ENCODE assay signal across 8 cellular contexts in genomic region chr11:9568854-9569587, GRCh38. TPM values are rescaled to one million over a fixed set of nuclear protein-coding genes. Genes with fewer than 3 reads are reported as not detected.
A peak's percentile ranks its signal among the peaks of the same experiment; 100 is the strongest.
DNase-seq lines count a peak whose midpoint lies in the region; ATAC-seq and TF ChIP-seq lines count a peak whose summit lies in the region.

No MANE protein-coding gene starts in this region.

- no peaks in the 10 kb centered on the region for H3K9me3 ChIP-seq in BLaER1 treated with 17β-estradiol and CSF1 and Interleukin-3, amounts not matched to agents 10 nM and 100 nM (replicated peaks in 1 of 11)
- H3K9me3 ChIP-seq in SK-N-SH: no peaks in the 10 kb centered on the region
- H3K9me3 ChIP-seq in esophagus squamous epithelium: no peaks in the 10 kb centered on the region
- no peaks in the 10 kb centered on the region for H3K9me3 ChIP-seq in neural progenitor cell (ENCODE audit: low read depth)

- no peak for ATAC-seq in GM21576 (IDR thresholded peaks at IDR 0.05; ENCODE audit: unreplicated experiment)

- no peaks in the 10 kb centered on the region for H3K9me3 Mint-ChIP-seq in neural progenitor cell

- H3F3A ChIP-seq in SK-N-SH (replicated peaks; ENCODE audit: insufficient read depth) (peaks cover 28% of the 10 kb centered on the region), neural progenitor cell (ENCODE audit: low read depth) (peaks cover 56% of the 10 kb centered on the region)

- WGBS in SK-N-SH (ENCODE audit: low lambda C conversion rate): 65% methylated on average over 7 of the region's 7 CpGs
- WGBS in esophagus squamous epithelium, 2 donors: 12 to 20% methylated on average over 7 of the region's 7 CpGs

- H2AFZ ChIP-seq in SK-N-SH (ENCODE audit: low read depth) (peak overlapping the region; percentile 54), neural progenitor cell (replicated peaks) (peak overlapping the region; percentile 70)

- DNase-seq in HS-5 (ENCODE audit: low read depth) (peak; percentile 67), SK-N-SH (peak; percentile 44), esophagus squamous epithelium (lab: John Stamatoyannopoulos, UW) (no peak), neural progenitor cell (ENCODE audit: low spot score) (peak; percentile 14), NCI-H1694 (lab: John Stamatoyannopoulos, UW) (no peak), posterior cingulate gyrus (no peak)

- no peak overlapping the region for H3K4me3 ChIP-seq in BLaER1 treated with 17β-estradiol and CSF1 and Interleukin-3, amounts not matched to agents 10 nM and 100 nM
- H3K4me3 ChIP-seq in SK-N-SH (ENCODE audit: low read depth in 2 of 2, low read length in 1 of 2) (no peak overlapping the region), esophagus squamous epithelium (peak overlapping the region in 3 of 4 donors; percentile 18 to 44 (median 22)), neural progenitor cell (no peak overlapping the region)

- TF ChIP-seq POLR2A in esophagus squamous epithelium (IDR thresholded peaks at IDR 0.05): peak in 3 of 4 donors; percentile 29 to 64 (median 48)

- H4K20me1 ChIP-seq in BLaER1 treated with 17β-estradiol and CSF1 and Interleukin-3, amounts not matched to agents 10 nM and 100 nM: 0 out of 22 replicates have a peak, but pooled peaks cover 0 to 2% (median 0%) of the 10 kb centered on the region in 11 experiments
- H4K20me1 ChIP-seq in SK-N-SH (ENCODE audit: insufficient read depth): no peaks in the 10 kb centered on the region
- no peaks in the 10 kb centered on the region for H4K20me1 ChIP-seq in neural progenitor cell (ENCODE audit: low read depth)

- TF ChIP-seq RAD21 in SK-N-SH (IDR thresholded peaks at IDR 0.05; ENCODE audit: low read length): no peak

- peaks cover 18 to 30% (median 24%) of the 10 kb centered on the region in 10 experiments for H3K4me1 ChIP-seq in BLaER1 treated with 17β-estradiol and CSF1 and Interleukin-3, amounts not matched to agents 10 nM and 100 nM
- H3K4me1 ChIP-seq in SK-N-SH (ENCODE audit: control insufficient read depth in 1 of 2, insufficient read depth in 2 of 2, low read depth in 1 of 2, low read length in 1 of 2) (peaks cover 10 to 28% of the 10 kb centered on the region in 2 experiments; a peak in 3 of 4 replicates), esophagus squamous epithelium (peaks cover 28 to 82% (median 58%) of the 10 kb centered on the region in 3 donors), neural progenitor cell (peaks cover 32% of the 10 kb centered on the region)

- H3K9me2 ChIP-seq in SK-N-SH: no peaks in the 10 kb centered on the region

- intact Hi-C loops in esophagus squamous epithelium (cut with DNase I) (no loop called here), posterior cingulate gyrus (cut with DNase I) (no loop called here)

- H3K27ac Mint-ChIP-seq in neural progenitor cell: peak overlapping the region; percentile 99

- TF ChIP-seq EP300 in SK-N-SH (IDR thresholded peaks at IDR 0.05; ENCODE audit: borderline replicate concordance in 1 of 2, low read depth in 1 of 2, low read length in 1 of 2): no peak

- H3K27me3 ChIP-seq in BLaER1 treated with 17β-estradiol and CSF1 and Interleukin-3, amounts not matched to agents 10 nM and 100 nM: no peaks in the 10 kb centered on the region
- H3K27me3 ChIP-seq in SK-N-SH (ENCODE audit: insufficient read depth) (no peaks in the 10 kb centered on the region), esophagus squamous epithelium (no peaks in the 10 kb centered on the region), neural progenitor cell (peaks cover 13% of the 10 kb centered on the region)

- H3K9ac ChIP-seq in BLaER1 treated with 17β-estradiol and CSF1 and Interleukin-3, amounts not matched to agents 10 nM and 100 nM: peak overlapping the region in 3 of 11 experiments; percentile 17 to 35 (median 27); a peak in 4 of 22 replicates
- H3K9ac ChIP-seq in SK-N-SH (peak overlapping the region; percentile 70), neural progenitor cell (no peak overlapping the region)

- POLR2A ChIA-PET in SK-N-SH (lab: Yijun Ruan, JAX): no interaction called here

- H3K36me3 Mint-ChIP-seq in neural progenitor cell: no peaks in the 10 kb centered on the region

- peaks cover 3% of the 10 kb centered on the region for H3K27me3 Mint-ChIP-seq in neural progenitor cell (ENCODE audit: insufficient read depth, low read depth)

- H3K27ac ChIP-seq in BLaER1 treated with 17β-estradiol and CSF1 and Interleukin-3, amounts not matched to agents 10 nM and 100 nM: peak overlapping the region in 6 of 11 experiments; percentile 21 to 51 (median 32); a peak in 7 of 22 replicates
- H3K27ac ChIP-seq in SK-N-SH (ENCODE audit: low read depth in 2 of 2, low read length in 1 of 2): peak overlapping the region; percentile 18 to 99; a peak in 2 of 4 replicates
- peak overlapping the region; percentile 92 to 99 (median 98) for H3K27ac ChIP-seq in esophagus squamous epithelium
- H3K27ac ChIP-seq in neural progenitor cell: no peak overlapping the region

- H3K79me2 ChIP-seq in SK-N-SH (ENCODE audit: insufficient read depth) (peaks cover 9% of the 10 kb centered on the region; the same call in 1 of the 2 replicates), neural progenitor cell (ENCODE audit: low read depth) (peaks cover 4% of the 10 kb centered on the region)

- H3K4me1 Mint-ChIP-seq in neural progenitor cell: peaks cover 57% of the 10 kb centered on the region

- H3K36me3 ChIP-seq in BLaER1 treated with 17β-estradiol and CSF1 and Interleukin-3, amounts not matched to agents 10 nM and 100 nM: no peaks in the 10 kb centered on the region
- H3K36me3 ChIP-seq in SK-N-SH (replicated peaks in 1 of 2; ENCODE audit: control insufficient read depth in 1 of 2, insufficient read depth in 2 of 2, low read length in 1 of 2): no peaks in the 10 kb centered on the region
- H3K36me3 ChIP-seq in esophagus squamous epithelium: no peaks in the 10 kb centered on the region
- H3K36me3 ChIP-seq in neural progenitor cell: no peaks in the 10 kb centered on the region

- peak overlapping the region; percentile 78 for H3K4me3 Mint-ChIP-seq in neural progenitor cell

- TF ChIP-seq CTCF in SK-N-SH (IDR thresholded peaks at IDR 0.05): no peak
- TF ChIP-seq CTCF in esophagus squamous epithelium (IDR thresholded peaks at IDR 0.05): no peak
- no peak for TF ChIP-seq CTCF in neural progenitor cell (IDR thresholded peaks at IDR 0.05)

- CTCF ChIA-PET in SK-N-SH (lab: Yijun Ruan, JAX): interaction anchor here (0.9 kb wide), 1 partner anchor 16 kb away, joined by 3 read pairs; no protein-coding TSS in a partner anchor

- peak overlapping the region in 10 of 11 experiments; percentile 6 to 57 (median 34); a peak in 16 of 22 replicates for H3K4me2 ChIP-seq in BLaER1 treated with 17β-estradiol and CSF1 and Interleukin-3, amounts not matched to agents 10 nM and 100 nM
- peak overlapping the region; percentile 35; the same call in 1 of the 2 replicates for H3K4me2 ChIP-seq in SK-N-SH
- H3K4me2 ChIP-seq in neural progenitor cell: peak overlapping the region; percentile 20

TF ChIP-seq in SK-N-SH, 30 proteins besides CTCF, POLR2A, EP300 and RAD21:
- peak; percentile 79 for TF ChIP-seq RFX5 (IDR thresholded peaks at IDR 0.05; ENCODE audit: low read length)
- no peak for TF ChIP-seq MEF2A (IDR thresholded peaks at IDR 0.05; ENCODE audit: borderline replicate concordance, low read depth)

RNA-seq across cellular contexts. Expression of gene WEE1, which starts 4.4 kb away (rescaled TPM):
- 16.9 and 20.6 TPM in 2 replicates for polyA plus RNA-seq in SK-N-SH (2012; rRNA removed)
- 18.0 and 21.1 TPM in 2 replicates for polyA plus RNA-seq in SK-N-SH (2012; cell fraction: cytosol; rRNA removed)
- polyA plus RNA-seq in SK-N-SH (2012; cell fraction: nucleus; rRNA removed): 27.1 and 54.9 TPM in 2 replicates
- total RNA-seq in esophagus squamous epithelium: 10 to 100 TPM; 20.1 to 38.7 (median 36.5) TPM
- 123 and 156 TPM in 2 replicates for total RNA-seq in neural progenitor cell (ENCODE audit: low replicate concordance)

Comparison
In these comparisons a context has a peak if more than half of its experiments do, and no peak if none do; other contexts are left out.
1. H3K4me3 ChIP-seq: peak in esophagus squamous epithelium (3 of 4); none in BLaER1 treated with 17β-estradiol and CSF1 and Interleukin-3, amounts not matched to agents 10 nM and 100 nM (0 of 10), SK-N-SH (0 of 2) and neural progenitor cell (single experiment).
2. DNase-seq: peak in HS-5 (single experiment), SK-N-SH (single experiment) and neural progenitor cell (single experiment); none in esophagus squamous epithelium (single experiment), NCI-H1694 (single experiment) and posterior cingulate gyrus (0 of 10).
3. Peak in every context shown above with its lines, with median percentiles within 50 percentile points of each other: H3K4me2 ChIP-seq.